ENCODE assay signal across 8 cellular contexts in the genomic region with DNA sequence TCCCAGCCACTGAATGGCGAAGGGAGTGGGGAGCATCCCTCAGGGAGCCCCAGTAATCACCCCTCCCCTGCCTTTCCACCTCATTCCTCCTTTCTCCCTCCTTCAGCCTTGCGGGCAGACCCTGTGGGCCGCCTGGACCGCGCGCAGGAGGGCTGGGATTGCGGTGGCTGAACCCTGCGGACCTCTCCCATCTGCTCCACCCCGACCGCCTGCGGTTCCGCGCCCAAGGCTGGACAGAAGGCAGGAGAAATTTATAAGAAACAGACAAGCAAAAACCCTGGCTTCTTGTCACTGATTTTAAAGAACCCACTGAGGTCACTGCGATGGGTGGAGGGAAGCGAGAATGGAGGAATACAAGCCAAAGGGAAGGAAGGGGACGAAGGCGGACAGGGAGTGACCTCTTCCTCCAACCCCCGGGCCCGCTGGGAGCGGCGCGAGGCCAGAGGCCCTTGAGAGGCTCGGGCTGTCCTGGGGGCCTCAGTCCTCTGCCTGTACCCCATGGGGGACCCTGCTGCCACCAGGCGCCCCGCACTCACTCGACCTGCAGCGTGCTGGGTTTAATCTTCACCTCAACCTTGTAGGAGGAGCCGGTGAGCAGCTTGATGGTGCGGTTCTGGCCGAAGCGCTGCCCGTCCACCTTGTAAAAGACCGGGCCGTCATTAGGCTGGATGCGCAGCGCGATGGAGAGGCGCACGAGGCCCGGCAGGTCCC. TPM values are rescaled to one million over a fixed set of nuclear protein-coding genes. Genes with fewer than 3 reads are reported as not detected.
DNase-seq lines count a peak whose midpoint lies in the region; ATAC-seq and TF ChIP-seq lines count a peak whose summit lies in the region.

No MANE protein-coding gene starts in this region.

- H3K9me3 ChIP-seq in A673 (ENCODE audit: low read depth, low read length, poor library complexity, severe bottlenecking) (no peaks in the 10 kb centered on the region), HUES48 (ENCODE audit: control insufficient read depth, insufficient read depth, low read length) (no peaks in the 10 kb centered on the region), stomach (no peaks in the 10 kb centered on the region)

- no peak for TF ChIP-seq POLR2A in stomach (IDR thresholded peaks at IDR 0.05)

- CTCF ChIA-PET in A673 (lab: Charles Lee) = interaction anchor here (0.6 kb wide), 1 partner anchor 14 kb away, joined by 3 read pairs; no protein-coding TSS in a partner anchor

- H3K27ac ChIP-seq in A673 (ENCODE audit: low read depth, low read length, poor library complexity, severe bottlenecking) (peak overlapping the region; percentile 85), HUES48 (ENCODE audit: low read depth, low read length) (no peak overlapping the region), layer of hippocampus (ENCODE audit: low read depth, low read length) (peak overlapping the region; percentile 90), stomach (peak overlapping the region; percentile 84 to 94 (median 88))

- TF ChIP-seq CTCF in A673 (conservative IDR thresholded peaks at IDR 0.05; ENCODE audit: low read depth, low read length) (no peak), cardiac fibroblast (IDR thresholded peaks at IDR 0.05; ENCODE audit: low read depth, low read length) (no peak), stomach (IDR thresholded peaks at IDR 0.05) (no peak)

- H3K36me3 ChIP-seq in A673 (ENCODE audit: insufficient read depth, low read length, poor library complexity, severe bottlenecking) (peaks cover 28% of the 10 kb centered on the region), HUES48 (ENCODE audit: control insufficient read depth, insufficient read depth, low read length) (no peaks in the 10 kb centered on the region), stomach (peaks cover 0 to 14% (median 7%) of the 10 kb centered on the region in 4 donors)

- WGBS in stomach, 5 donors = 5 to 10% (median 8%) methylated on average over 32 to 40 of the region's 40 CpGs

- DNase-seq in A673 (ENCODE audit: low spot score) (peak; percentile 10), cardiac fibroblast (ENCODE audit: low read depth in 2 of 2) (peak; percentile 4 to 49), stomach (no peak), amniotic stem cell (lab: John Stamatoyannopoulos, UW) (no peak)
- no peak for DNase-seq in stimulated activated CD4-positive, alpha-beta T cell treated with anti-CD3 and anti-CD28 coated beads, Interleukin-4, amount 100 ng/mL, for 4 hours

- BruUV-seq in A673 (replicated peaks; lab: Mats Ljungman, UMichigan) = no TSS peak

- peak overlapping the region; percentile 67 for H3K4me3 ChIP-seq in A673 (ENCODE audit: low read depth, low read length, poor library complexity, severe bottlenecking)
- peak overlapping the region; percentile 68 for H3K4me3 ChIP-seq in HUES48 (ENCODE audit: low read depth, low read length)
- H3K4me3 ChIP-seq in cardiac fibroblast (replicated peaks in 1 of 2; ENCODE audit: low read depth in 2 of 2, low read length in 2 of 2) = peak overlapping the region; percentile 84 to 86
- peak overlapping the region; percentile 64 to 70 (median 68) for H3K4me3 ChIP-seq in stomach

- H3K9ac ChIP-seq in HUES48 (ENCODE audit: low read depth, low read length) = no peak overlapping the region

- H3K4me1 ChIP-seq in A673 (ENCODE audit: insufficient read depth, low read length, poor library complexity, severe bottlenecking) (peaks cover 10% of the 10 kb centered on the region), HUES48 (ENCODE audit: control insufficient read depth, insufficient read depth, low read length) (peaks cover 12% of the 10 kb centered on the region), stomach (peaks cover 3 to 32% (median 22%) of the 10 kb centered on the region in 4 donors)

- POLR2A ChIA-PET in A673 (lab: Charles Lee; ENCODE audit: low non-redundant PET) = interaction anchor here (0.6 kb wide), 1 partner anchor 729 kb away, joined by 3 read pairs; no protein-coding TSS in a partner anchor

- H3K27me3 ChIP-seq in A673 (replicated peaks; ENCODE audit: insufficient read depth, low read depth, low read length, poor library complexity) (no peaks in the 10 kb centered on the region), HUES48 (ENCODE audit: control insufficient read depth, insufficient read depth, low read length) (peaks cover 42% of the 10 kb centered on the region), layer of hippocampus (ENCODE audit: control insufficient read depth, insufficient read depth, low read length) (no peaks in the 10 kb centered on the region), stomach (peaks cover 0 to 31% (median 28%) of the 10 kb centered on the region in 3 donors)

- intact Hi-C loops in A673 (cut with micrococcal nuclease; ENCODE audit: unreplicated experiment) (no loop called here), stomach (cut with DNase I; ENCODE audit: low total_unique reads) (no loop called here)

- TF ChIP-seq EP300 in stomach (IDR thresholded peaks at IDR 0.05) = no peak

- ATAC-seq in GM18873 (IDR thresholded peaks at IDR 0.05; ENCODE audit: low FRiP score, unreplicated experiment) = no peak

RNA-seq across cellular contexts. Expression of a gene that starts 0.9 kb away (rescaled TPM):
- total RNA-seq in A673 (2021) = 18.4 and 22.2 TPM in 2 replicates
- 100 to 1,000 TPM in 1 of 5 donors, 10 to 100 TPM in 2, 1 to 10 TPM in 1, not detected in 1; 6.2 to 107 (median 19.2) TPM for total RNA-seq in stomach
- polyA plus RNA-seq in stomach = 10 to 100 TPM in 2 of 3 donors, 1 to 10 TPM in 1; 8.3 to 28.0 (median 21.4) TPM

RNA-seq across cellular contexts. Expression of a gene that starts 46.2 kb away (rescaled TPM):
- not detected in 2 replicates for total RNA-seq in A673 (2021)
- 10 to 100 TPM in 1 of 5 donors, 1 to 10 TPM in 3, under 1 TPM in 1; 0.45 to 13.2 (median 2.6) TPM for total RNA-seq in stomach
- 10 to 100 TPM in 1 of 3 donors, 1 to 10 TPM in 2; 3.8 to 18.1 (median 5.5) TPM for polyA plus RNA-seq in stomach

Comparison
In these comparisons a context has a peak if more than half of its experiments do, and no peak if none do; other contexts are left out.
1. DNase-seq: peak in A673 (single experiment) and cardiac fibroblast (2 of 2); none in stomach (single experiment), amniotic stem cell (single experiment) and stimulated activated CD4-positive, alpha-beta T cell treated with anti-CD3 and anti-CD28 coated beads, Interleukin-4, amount 100 ng/mL, for 4 hours (0 of 2).
2. Peak in every context shown above with its lines, with median percentiles within 50 percentile points of each other: H3K4me3 ChIP-seq.